Comparison of ENCODE assay signal across 19 cellular contexts in genomic region chr2:181847729-181848128, GRCh38.
"Had no signal": no experiment of that assay in that cellular context is flagged by ENCODE, and none has a peak within 500 bp of the region (broad histone marks: within the 10 kb centered on the region; RNA-seq: fewer than 3 reads in every experiment).

No MANE protein-coding gene starts in this region.

- H3K27me3 ChIP-seq: heart left ventricle, right atrium auricular region, suprapubic skin, transverse colon had no signal

- DNase-seq: activated CD4-positive, alpha-beta memory T cell treated with anti-CD3 and anti-CD28 coated beads, Interleukin-2, amount 10 ng/mL, durations not matched to agents 7 days and 5 days; activated CD4-positive, alpha-beta T cell treated with anti-CD3 and anti-CD28 coated beads, Interleukin-2, amount 10 ng/mL, durations not matched to agents 24 days and 14 days; activated effector memory CD4-positive, alpha-beta T cell treated with anti-CD3 and anti-CD28 coated beads, Interleukin-2, amount 50 U/mL, for 16 hours; activated naive CD4-positive, alpha-beta T cell treated with anti-CD3 and anti-CD28 coated beads, Interleukin-2, amount 10 ng/mL, durations not matched to agents 7 days and 5 days; activated T-cell treated with anti-CD3 and anti-CD28 coated beads, Interleukin-2, amount 50 U/mL, for 72 hours; amygdala; cerebellar nuclear complex; heart left ventricle; stimulated activated CD4-positive, alpha-beta T cell treated with anti-CD3 and anti-CD28 coated beads, Interleukin-12 subunit alpha, Interleukin-12 subunit beta, amount 100 ng/mL, for 4 hours; stimulated activated naive CD8-positive, alpha-beta T cell treated with anti-CD3 and anti-CD28 coated beads, Interleukin-15, amount 100 ng/mL, for 72 hours had no signal

- H3K4me3 ChIP-seq: coronary artery, heart left ventricle, lung, prostate gland, right atrium auricular region, suprapubic skin, transverse colon had no signal

- H3K9me3 ChIP-seq: heart left ventricle, prostate gland, right atrium auricular region, suprapubic skin, transverse colon had no signal

- H3K27ac ChIP-seq: coronary artery, prostate gland, right atrium auricular region, suprapubic skin had no signal

- FAIRE-seq: keratinocyte, urothelium cell line had no signal

- H3K36me3 ChIP-seq: heart left ventricle, prostate gland, right atrium auricular region, suprapubic skin, transverse colon had no signal

- ATAC-seq: heart left ventricle; natural killer cell treated with Interleukin-12 subunit alpha and Interleukin-12 subunit beta and Interleukin-15 and Interleukin-18, amount 100 ng/mL, for 72 hours had no signal

- H3K4me1 ChIP-seq: prostate gland, suprapubic skin had no signal
